Comparison of ENCODE assay signal across 24 cellular contexts in the genomic region with DNA sequence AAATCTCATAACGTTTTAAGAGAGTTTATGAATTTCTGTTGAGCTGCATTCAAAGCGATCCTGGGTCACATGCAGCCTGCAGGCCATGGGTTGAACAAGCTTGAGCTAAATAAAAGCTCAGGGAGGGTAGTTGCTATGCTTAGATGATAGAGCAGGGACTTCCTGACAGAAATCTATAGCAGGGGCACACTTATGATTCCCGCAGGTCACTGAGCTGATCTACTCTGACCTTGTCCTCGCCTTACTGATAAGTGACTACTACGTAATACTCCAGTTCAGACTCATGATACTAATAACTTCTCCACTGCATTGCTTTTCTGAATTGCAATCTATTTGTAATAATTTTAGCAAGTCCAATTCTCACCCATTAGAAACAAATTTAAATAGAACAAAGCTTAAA.
"Had no signal": no experiment of that assay in that cellular context is flagged by ENCODE, and none has a peak within 500 bp of the region (broad histone marks: within the 10 kb centered on the region; RNA-seq: fewer than 3 reads in every experiment).

No MANE protein-coding gene starts in this region.

- ATAC-seq: activated CD4-positive, alpha-beta T cell treated with anti-CD3 and anti-CD28 coated beads for 36 hours; activated CD8-positive, alpha-beta T cell treated with anti-CD3 and anti-CD28 coated beads for 36 hours; activated T-cell treated with anti-CD3 and anti-CD28 coated beads, Interleukin-2, amount 50 U/mL, for 72 hours had no signal

- H3K27ac Mint-ChIP-seq: activated CD4-positive, alpha-beta T cell treated with anti-CD3 and anti-CD28 coated beads for 36 hours; activated CD8-positive, alpha-beta T cell treated with anti-CD3 and anti-CD28 coated beads for 36 hours; activated naive CD8-positive, alpha-beta T cell treated with anti-CD3 and anti-CD28 coated beads, Interleukin-2, amount 10 ng/mL, durations not matched to agents 7 days and 5 days; activated T-cell treated with anti-CD3 and anti-CD28 coated beads, Interleukin-2, amount 50 U/mL, for 72 hours; activated T-helper 2 cell treated with anti-CD3 and anti-CD28 coated beads, Interferon-gamma antibody, Interleukin-2, Interleukin-4, amounts not matched to agents 10 μg/mL and 5 μg/mL and 100 μg/mL, durations not matched to agents 14 hours and 24 hours and 36 hours; IgD-negative memory B cell had no signal

- H3K9me3 ChIP-seq: adrenal gland, breast epithelium, SJCRH30, SK-N-SH had no signal

- H3K27ac ChIP-seq: SJCRH30, VCaP had no signal

- H3K27me3 Mint-ChIP-seq: activated CD8-positive, alpha-beta T cell treated with anti-CD3 and anti-CD28 coated beads for 36 hours; activated naive CD8-positive, alpha-beta T cell treated with anti-CD3 and anti-CD28 coated beads, Interleukin-2, amount 10 ng/mL, durations not matched to agents 7 days and 5 days had no signal

- H3K36me3 ChIP-seq: adrenal gland, breast epithelium had no signal

- H3K27me3 ChIP-seq: adrenal gland, breast epithelium, SJCRH30 had no signal

- DNase-seq: activated CD4-positive, alpha-beta T cell treated with anti-CD3 and anti-CD28 coated beads for 36 hours; activated CD4-positive, alpha-beta T cell treated with anti-CD3 and anti-CD28 coated beads, Interleukin-2, amount 50 U/mL, for 1 hour; activated CD8-positive, alpha-beta memory T cell treated with anti-CD3 and anti-CD28 coated beads, Interleukin-2, amount 50 U/mL, for 4 hours; activated CD8-positive, alpha-beta T cell treated with anti-CD3 and anti-CD28 coated beads for 36 hours; activated gamma-delta T cell treated with Interleukin-2 at 50 U/mL for 16 hours; activated naive CD4-positive, alpha-beta T cell treated with anti-CD3 and anti-CD28 coated beads, Interleukin-2, amount 50 U/mL, for 16 hours; activated naive CD8-positive, alpha-beta T cell treated with anti-CD3 and anti-CD28 coated beads, Interleukin-2, amount 10 ng/mL, durations not matched to agents 7 days and 5 days; activated T-cell treated with anti-CD3 and anti-CD28 coated beads, Interleukin-2, amount 50 U/mL, for 72 hours; anterior cingulate cortex; KG1; NCI-H1048; NCI-H146; NCI-H187 treated with DMSO at 0.1 percent for 48 hours; NCI-H2081 treated with DMSO at 0.1 percent for 48 hours; NCI-H446; NCI-H524; SJCRH30; SK-N-SH; T-helper 1 cell had no signal

- H3K4me1 ChIP-seq: breast epithelium had no signal

- H3K4me3 Mint-ChIP-seq: activated CD4-positive, alpha-beta T cell treated with anti-CD3 and anti-CD28 coated beads for 36 hours; activated CD8-positive, alpha-beta T cell treated with anti-CD3 and anti-CD28 coated beads for 36 hours; activated naive CD8-positive, alpha-beta T cell treated with anti-CD3 and anti-CD28 coated beads, Interleukin-2, amount 10 ng/mL, durations not matched to agents 7 days and 5 days; activated T-cell treated with anti-CD3 and anti-CD28 coated beads, Interleukin-2, amount 50 U/mL, for 72 hours; IgD-negative memory B cell had no signal

- H3K36me3 Mint-ChIP-seq: activated naive CD8-positive, alpha-beta T cell treated with anti-CD3 and anti-CD28 coated beads, Interleukin-2, amount 10 ng/mL, durations not matched to agents 7 days and 5 days; IgD-negative memory B cell had no signal

- H3K4me3 ChIP-seq: adrenal gland, breast epithelium, SJCRH30 had no signal

- H3K4me1 Mint-ChIP-seq: activated CD4-positive, alpha-beta T cell treated with anti-CD3 and anti-CD28 coated beads for 36 hours; activated naive CD8-positive, alpha-beta T cell treated with anti-CD3 and anti-CD28 coated beads, Interleukin-2, amount 10 ng/mL, durations not matched to agents 7 days and 5 days; IgD-negative memory B cell had no signal

- H3K9me3 Mint-ChIP-seq: activated CD8-positive, alpha-beta T cell treated with anti-CD3 and anti-CD28 coated beads for 36 hours; activated naive CD8-positive, alpha-beta T cell treated with anti-CD3 and anti-CD28 coated beads, Interleukin-2, amount 10 ng/mL, durations not matched to agents 7 days and 5 days; activated T-helper 2 cell treated with anti-CD3 and anti-CD28 coated beads, Interferon-gamma antibody, Interleukin-2, Interleukin-4, amounts not matched to agents 10 μg/mL and 5 μg/mL and 100 μg/mL, durations not matched to agents 14 hours and 24 hours and 36 hours had no signal
